13 cellular contexts compared by ENCODE assay signal in genomic region chr10:31924833-31925232, GRCh38.
"Had no signal": no experiment of that assay in that cellular context is flagged by ENCODE, and none has a peak within 500 bp of the region (broad histone marks: within the 10 kb centered on the region; RNA-seq: fewer than 3 reads in every experiment).

No MANE protein-coding gene starts in this region.

- ATAC-seq: activated T-cell treated with anti-CD3 and anti-CD28 coated beads, Interleukin-2, amount 50 U/mL, for 4 hours; stimulated activated effector memory CD8-positive, alpha-beta T cell treated with anti-CD3 and anti-CD28 coated beads, Interleukin-12 subunit alpha, Interleukin-12 subunit beta, amount 100 ng/mL, for 72 hours had no signal

- H3K4me3 Mint-ChIP-seq: activated T-cell treated with anti-CD3 and anti-CD28 coated beads, Interleukin-2, amount 50 U/mL, for 4 hours; mesothelial cell of epicardium; stimulated activated effector memory CD8-positive, alpha-beta T cell treated with anti-CD3 and anti-CD28 coated beads, Interleukin-12 subunit alpha, Interleukin-12 subunit beta, amount 100 ng/mL, for 72 hours had no signal

- H3K4me3 ChIP-seq: skin epidermis, thyroid gland had no signal

- H3K27ac Mint-ChIP-seq: mesothelial cell of epicardium; stimulated activated effector memory CD8-positive, alpha-beta T cell treated with anti-CD3 and anti-CD28 coated beads, Interleukin-12 subunit alpha, Interleukin-12 subunit beta, amount 100 ng/mL, for 72 hours; T-helper 2 cell treated with Interferon-gamma antibody and Interleukin-4, amounts not matched to agents 5 μg/mL and 100 μg/mL, for 36 hours had no signal

- H3K36me3 Mint-ChIP-seq: mesothelial cell of epicardium had no signal

- H3K27ac ChIP-seq: neutrophil, skin epidermis, thyroid gland had no signal

- DNase-seq: activated CD4-positive, alpha-beta T cell treated with anti-CD3 and anti-CD28 coated beads for 1 hour; activated T-cell treated with anti-CD3 and anti-CD28 coated beads, Interleukin-2, amount 50 U/mL, for 4 hours; anterior cingulate cortex; cerebellar nuclear complex; dermis blood vessel endothelial cell; erythroblast; hypothalamus; thyroid gland had no signal

- H3K27me3 ChIP-seq: thyroid gland had no signal

- H3K36me3 ChIP-seq: neutrophil, thyroid gland had no signal

- H3K9me3 ChIP-seq: neutrophil, thyroid gland had no signal

- H3K9me3 Mint-ChIP-seq: activated T-cell treated with anti-CD3 and anti-CD28 coated beads, Interleukin-2, amount 50 U/mL, for 4 hours; mesothelial cell of epicardium; stimulated activated effector memory CD8-positive, alpha-beta T cell treated with anti-CD3 and anti-CD28 coated beads, Interleukin-12 subunit alpha, Interleukin-12 subunit beta, amount 100 ng/mL, for 72 hours; T-helper 2 cell treated with Interferon-gamma antibody and Interleukin-4, amounts not matched to agents 5 μg/mL and 100 μg/mL, for 36 hours had no signal
